ENCODE assay signal across 1 cellular context in genomic region chr9:99906403-99907207, GRCh38.
A peak's percentile ranks its signal among the peaks of the same experiment; 100 is the strongest.
TF ChIP-seq lines count a peak whose summit lies in the region.

TSS of gene STX17 (plus strand) at chr9:99906654. CDS start at chr9:99915240, 8,586 bp downstream.

TF ChIP-seq in HepG2, 621 proteins besides CTCF, POLR2A, EP300 and RAD21 (continued from another document and continues in another):
- no peak for TF ChIP-seq ZBTB49 (CRISPR knock-in tag; IDR thresholded peaks at IDR 0.05; ENCODE audit: borderline replicate concordance)
- TF ChIP-seq SP140L (CRISPR knock-in tag; IDR thresholded peaks at IDR 0.05; ENCODE audit: borderline replicate concordance), result no peak
- TF ChIP-seq ZNF780A (CRISPR knock-in tag; IDR thresholded peaks at IDR 0.05), result no peak
- peak; percentile 90 for TF ChIP-seq ZNF274 (CRISPR knock-in tag; IDR thresholded peaks at IDR 0.05)
- TF ChIP-seq MED13 (CRISPR knock-in tag; IDR thresholded peaks at IDR 0.05), result peak; percentile 62; the same call in 1 of the 2 replicates
- TF ChIP-seq, protein P1, sequence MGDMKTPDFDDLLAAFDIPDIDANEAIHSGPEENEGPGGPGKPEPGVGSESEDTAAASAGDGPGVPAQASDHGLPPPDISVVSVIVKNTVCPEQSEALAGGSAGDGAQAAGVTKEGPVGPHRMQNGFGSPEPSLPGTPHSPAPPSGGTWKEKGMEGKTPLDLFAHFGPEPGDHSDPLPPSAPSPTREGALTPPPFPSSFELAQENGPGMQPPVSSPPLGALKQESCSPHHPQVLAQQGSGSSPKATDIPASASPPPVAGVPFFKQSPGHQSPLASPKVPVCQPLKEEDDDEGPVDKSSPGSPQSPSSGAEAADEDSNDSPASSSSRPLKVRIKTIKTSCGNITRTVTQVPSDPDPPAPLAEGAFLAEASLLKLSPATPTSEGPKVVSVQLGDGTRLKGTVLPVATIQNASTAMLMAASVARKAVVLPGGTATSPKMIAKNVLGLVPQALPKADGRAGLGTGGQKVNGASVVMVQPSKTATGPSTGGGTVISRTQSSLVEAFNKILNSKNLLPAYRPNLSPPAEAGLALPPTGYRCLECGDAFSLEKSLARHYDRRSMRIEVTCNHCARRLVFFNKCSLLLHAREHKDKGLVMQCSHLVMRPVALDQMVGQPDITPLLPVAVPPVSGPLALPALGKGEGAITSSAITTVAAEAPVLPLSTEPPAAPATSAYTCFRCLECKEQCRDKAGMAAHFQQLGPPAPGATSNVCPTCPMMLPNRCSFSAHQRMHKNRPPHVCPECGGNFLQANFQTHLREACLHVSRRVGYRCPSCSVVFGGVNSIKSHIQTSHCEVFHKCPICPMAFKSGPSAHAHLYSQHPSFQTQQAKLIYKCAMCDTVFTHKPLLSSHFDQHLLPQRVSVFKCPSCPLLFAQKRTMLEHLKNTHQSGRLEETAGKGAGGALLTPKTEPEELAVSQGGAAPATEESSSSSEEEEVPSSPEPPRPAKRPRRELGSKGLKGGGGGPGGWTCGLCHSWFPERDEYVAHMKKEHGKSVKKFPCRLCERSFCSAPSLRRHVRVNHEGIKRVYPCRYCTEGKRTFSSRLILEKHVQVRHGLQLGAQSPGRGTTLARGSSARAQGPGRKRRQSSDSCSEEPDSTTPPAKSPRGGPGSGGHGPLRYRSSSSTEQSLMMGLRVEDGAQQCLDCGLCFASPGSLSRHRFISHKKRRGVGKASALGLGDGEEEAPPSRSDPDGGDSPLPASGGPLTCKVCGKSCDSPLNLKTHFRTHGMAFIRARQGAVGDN (CRISPR knock-in tag; IDR thresholded peaks at IDR 0.05), result peak; percentile 94
- TF ChIP-seq PCBP1 (IDR thresholded peaks at IDR 0.05; ENCODE audit: borderline replicate concordance, low read depth, low read length), result no peak
- peak; percentile 62; the same call in 1 of the 2 replicates for TF ChIP-seq SMAD3 (CRISPR knock-in tag; IDR thresholded peaks at IDR 0.05)
- peak; percentile 65; the same call in 1 of the 2 replicates for TF ChIP-seq SALL2 (CRISPR knock-in tag; IDR thresholded peaks at IDR 0.05)
- no peak; the same call in none of the 2 replicates for TF ChIP-seq ZNF839 (CRISPR knock-in tag; IDR thresholded peaks at IDR 0.05; ENCODE audit: borderline replicate concordance)
- TF ChIP-seq SKI (IDR thresholded peaks at IDR 0.05; ENCODE audit: partially characterized antibody), result peak; percentile 21
- peak; percentile 65 for TF ChIP-seq NR2C2 (CRISPR knock-in tag; IDR thresholded peaks at IDR 0.05; ENCODE audit: borderline replicate concordance)
- TF ChIP-seq ZNF317 (CRISPR knock-in tag; IDR thresholded peaks at IDR 0.05), result peak; percentile 88; the same call in 1 of the 2 replicates
- TF ChIP-seq CBX5 (CRISPR knock-in tag; IDR thresholded peaks at IDR 0.05; ENCODE audit: borderline replicate concordance), result no peak
- no peak for TF ChIP-seq MLLT10 (CRISPR knock-in tag; IDR thresholded peaks at IDR 0.05)
- no peak for TF ChIP-seq FOXP1 (IDR thresholded peaks at IDR 0.05)
- no peak for TF ChIP-seq FOXP1 (CRISPR knock-in tag; IDR thresholded peaks at IDR 0.05)
- TF ChIP-seq, protein P2, sequence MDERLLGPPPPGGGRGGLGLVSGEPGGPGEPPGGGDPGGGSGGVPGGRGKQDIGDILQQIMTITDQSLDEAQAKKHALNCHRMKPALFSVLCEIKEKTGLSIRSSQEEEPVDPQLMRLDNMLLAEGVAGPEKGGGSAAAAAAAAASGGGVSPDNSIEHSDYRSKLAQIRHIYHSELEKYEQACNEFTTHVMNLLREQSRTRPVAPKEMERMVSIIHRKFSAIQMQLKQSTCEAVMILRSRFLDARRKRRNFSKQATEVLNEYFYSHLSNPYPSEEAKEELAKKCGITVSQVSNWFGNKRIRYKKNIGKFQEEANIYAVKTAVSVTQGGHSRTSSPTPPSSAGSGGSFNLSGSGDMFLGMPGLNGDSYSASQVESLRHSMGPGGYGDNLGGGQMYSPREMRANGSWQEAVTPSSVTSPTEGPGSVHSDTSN (CRISPR knock-in tag; IDR thresholded peaks at IDR 0.05), result no peak
- TF ChIP-seq NFYC (CRISPR knock-in tag; IDR thresholded peaks at IDR 0.05), result no peak
- peak; percentile 31; the same call in 1 of the 2 replicates for TF ChIP-seq MAF1 (CRISPR knock-in tag; IDR thresholded peaks at IDR 0.05; ENCODE audit: borderline replicate concordance)
- peak; percentile 92 for TF ChIP-seq KDM2A (CRISPR knock-in tag; IDR thresholded peaks at IDR 0.05; ENCODE audit: borderline replicate concordance, low read depth)
- TF ChIP-seq SNAPC2 (CRISPR knock-in tag; IDR thresholded peaks at IDR 0.05), result peak; percentile 68; the same call in 1 of the 2 replicates
- peak; percentile 63 for TF ChIP-seq SP4 (CRISPR knock-in tag; IDR thresholded peaks at IDR 0.05)
- no peak for TF ChIP-seq ARID2 (CRISPR knock-in tag; IDR thresholded peaks at IDR 0.05; ENCODE audit: borderline replicate concordance)
- peak; percentile 98 for TF ChIP-seq ZFX (CRISPR knock-in tag; IDR thresholded peaks at IDR 0.05; ENCODE audit: low read depth)
- peak; percentile 99 for TF ChIP-seq PHF8 (CRISPR knock-in tag; IDR thresholded peaks at IDR 0.05)
- 0 out of 2 replicates have a peak, but pooled peaks have one; percentile 52 for TF ChIP-seq ZNF142 (CRISPR knock-in tag; IDR thresholded peaks at IDR 0.05)
- TF ChIP-seq ZSCAN5A (CRISPR knock-in tag; IDR thresholded peaks at IDR 0.05; ENCODE audit: borderline replicate concordance), result no peak; the same call in 1 of the 2 replicates
- TF ChIP-seq TFDP2 (CRISPR knock-in tag; IDR thresholded peaks at IDR 0.05), result peak; percentile 50
- TF ChIP-seq ZNF770 (CRISPR knock-in tag; IDR thresholded peaks at IDR 0.05), result peak; percentile 92
- peak; percentile 41; the same call in 1 of the 2 replicates for TF ChIP-seq ZNF704 (CRISPR knock-in tag; IDR thresholded peaks at IDR 0.05; ENCODE audit: borderline replicate concordance)
- TF ChIP-seq ZFP37 (CRISPR knock-in tag; IDR thresholded peaks at IDR 0.05; ENCODE audit: borderline replicate concordance), result no peak; the same call in 1 of the 2 replicates
- no peak for TF ChIP-seq CREM (IDR thresholded peaks at IDR 0.05)
- 0 out of 2 replicates have a peak, but pooled peaks have one; percentile 7 for TF ChIP-seq CREM (CRISPR knock-in tag; IDR thresholded peaks at IDR 0.05)
- TF ChIP-seq HNRNPL (IDR thresholded peaks at IDR 0.05; ENCODE audit: low read depth, low read length), result peak; percentile 67; the same call in 1 of the 2 replicates
- no peak for TF ChIP-seq NFE2L1 (CRISPR knock-in tag; IDR thresholded peaks at IDR 0.05; ENCODE audit: borderline replicate concordance)
- TF ChIP-seq MBNL3 (CRISPR knock-in tag; conservative IDR thresholded peaks at IDR 0.05), result no peak
- TF ChIP-seq POGK (CRISPR knock-in tag; conservative IDR thresholded peaks at IDR 0.05), result 0 out of 2 replicates have a peak, but pooled peaks have one; percentile 47
- TF ChIP-seq ZBTB1 (CRISPR knock-in tag; IDR thresholded peaks at IDR 0.05; ENCODE audit: borderline replicate concordance), result no peak
